In genomic region chr11:103656382-103656781, GRCh38 we compare ENCODE assay signal across 31 cellular contexts.
A peak's percentile ranks its signal among the peaks of the same experiment; 100 is the strongest.
DNase-seq lines count a peak whose midpoint lies in the region; ATAC-seq, FAIRE-seq and TF ChIP-seq lines count a peak whose summit lies in the region.
"Had no signal": no experiment of that assay in that cellular context is flagged by ENCODE, and none has a peak within 500 bp of the region (broad histone marks: within the 10 kb centered on the region; RNA-seq: fewer than 3 reads in every experiment).

No MANE protein-coding gene starts in this region.

- WGBS in K562 (ENCODE audit: insufficient coverage, low coverage, missing lambda C conversion rate) = 3% methylated on average over 3 of the region's 3 CpGs

- H3K27me3 ChIP-seq in K562 (ENCODE audit: control insufficient read depth in 2 of 2, insufficient read depth in 2 of 2, low read length in 2 of 2) (no peaks in the 10 kb centered on the region), uterus (no peaks in the 10 kb centered on the region)
- H3K27me3 ChIP-seq: BE2C; BLaER1; BLaER1 treated with 17β-estradiol and CSF1 and Interleukin-3, amounts not matched to agents 10 nM and 100 nM had no signal

- no peak overlapping the region for H3K9ac ChIP-seq in K562 (ENCODE audit: insufficient read depth in 1 of 2, low read depth in 2 of 2, low read length in 2 of 2)
- H3K9ac ChIP-seq: BLaER1; BLaER1 treated with 17β-estradiol and CSF1 and Interleukin-3, amounts not matched to agents 10 nM and 100 nM had no signal

- TF ChIP-seq EP300 in K562 (IDR thresholded peaks at IDR 0.05; ENCODE audit: low read length) = no peak

- no peak for TF ChIP-seq POLR2A in K562 (conservative IDR thresholded peaks at IDR 0.05)
- TF ChIP-seq POLR2A in uterus (IDR thresholded peaks at IDR 0.05) = no peak
- TF ChIP-seq POLR2A in GM12891 (IDR thresholded peaks at IDR 0.05; ENCODE audit: low read depth, low read length) = no peak

- no peak for TF ChIP-seq CTCF in HEK293 (tag by site-specific recombination; IDR thresholded peaks at IDR 0.05)
- TF ChIP-seq CTCF in K562 (IDR thresholded peaks at IDR 0.05 in 2 of 3, conservative IDR thresholded peaks at IDR 0.05 in 1 of 3; ENCODE audit: insufficient read depth in 2 of 3, low read depth in 1 of 3, low read length in 3 of 3) = no peak
- TF ChIP-seq CTCF in uterus (IDR thresholded peaks at IDR 0.05) = no peak

- POLR2A ChIA-PET in HEK293 (lab: Yijun Ruan, JAX) (no interaction called here), K562 (lab: Yijun Ruan, JAX) (no interaction called here)

- intact Hi-C loops in K562 (cut with micrococcal nuclease) = no loop called here
- intact Hi-C loops in uterus (cut with DNase I; ENCODE audit: low total_unique reads) = no loop called here

- CTCF ChIA-PET in HEK293 (lab: Yijun Ruan, JAX) = no interaction called here
- CTCF ChIA-PET in K562 (lab: Yijun Ruan, JAX; ENCODE audit: low intra/inter-chr PET ratio) = no interaction called here

- no TSS peak for BruUV-seq in K562 (replicated peaks; lab: Mats Ljungman, UMichigan)

- no peak for TF ChIP-seq RAD21 in K562 (CRISPR knock-in tag; conservative IDR thresholded peaks at IDR 0.05 in 1 of 2, IDR thresholded peaks at IDR 0.05 in 1 of 2)

- no peak for ATAC-seq in K562
- ATAC-seq: A549; CD8-positive, alpha-beta T cell had no signal

- H3K4me3 ChIP-seq in HEK293 (ENCODE audit: low read depth, low read length) (no peak overlapping the region), K562 (no peak overlapping the region), uterus (no peak overlapping the region)
- H3K4me3 ChIP-seq: A549; BLaER1; BLaER1 treated with 17β-estradiol and CSF1 and Interleukin-3, amounts not matched to agents 10 nM and 100 nM had no signal

- no peaks in the 10 kb centered on the region for H3K9me1 ChIP-seq in K562 (ENCODE audit: control insufficient read depth, insufficient read depth, low read length)

- DNase-seq in K562 (ENCODE audit: extremely low read depth in 1 of 4, low spot score in 3 of 4) = no peak
- DNase-seq in uterus = no peak
- no peak for DNase-seq in GM12891 (ENCODE audit: insufficient read length, low spot score)
- DNase-seq: 8988T; ACHN; AML-193; BE2C; C1 segment of cervical spinal cord; Caco-2; Calu3; CD4-positive, alpha-beta memory T cell; CD4-positive, alpha-beta T cell; CD4-positive, CD25-positive, alpha-beta regulatory T cell; CD8-positive, alpha-beta memory T cell; CD8-positive, alpha-beta T cell; COR-L47; DMS 273 treated with DMSO at 0.1 percent for 48 hours; DMS153; DMS53; DMS79; DMS79 treated with DMSO at 0.1 percent for 48 hours; DND-41; EL had no signal

- no peaks in the 10 kb centered on the region for H3K4me1 ChIP-seq in HEK293 (ENCODE audit: control insufficient read depth, insufficient read depth, low read length)
- H3K4me1 ChIP-seq in K562 (replicated peaks in 1 of 2; ENCODE audit: control insufficient read depth in 2 of 2, insufficient read depth in 2 of 2, low read length in 2 of 2) = no peaks in the 10 kb centered on the region
- H3K4me1 ChIP-seq in uterus = no peaks in the 10 kb centered on the region
- H3K4me1 ChIP-seq: A549, BE2C, Caco-2 had no signal

- H3K4me2 ChIP-seq in K562 (ENCODE audit: insufficient read depth, low read length) = no peak overlapping the region
- H3K4me2 ChIP-seq: A549; BLaER1; BLaER1 treated with 17β-estradiol and CSF1 and Interleukin-3, amounts not matched to agents 10 nM and 100 nM had no signal

- in situ Hi-C loops in K562 (cut with MboI) = no loop called here

- no peak overlapping the region for H3K27ac ChIP-seq in HEK293 (ENCODE audit: extremely low read depth, low read depth, low read length)
- H3K27ac ChIP-seq in K562 (ENCODE audit: extremely low read depth, low read depth, low read length) = no peak overlapping the region
- no peak overlapping the region for H3K27ac ChIP-seq in uterus
- H3K27ac ChIP-seq: 22Rv1; A549; BLaER1; BLaER1 treated with 17β-estradiol and CSF1 and Interleukin-3, amounts not matched to agents 10 nM and 100 nM; C4-2B had no signal

- H3K36me3 ChIP-seq in HEK293 (ENCODE audit: control insufficient read depth in 2 of 2, insufficient read depth in 1 of 2, low read length in 2 of 2) (no peaks in the 10 kb centered on the region), K562 (ENCODE audit: control insufficient read depth, insufficient read depth, low read length) (no peaks in the 10 kb centered on the region), uterus (no peaks in the 10 kb centered on the region)
- H3K36me3 ChIP-seq: BE2C; BLaER1; BLaER1 treated with 17β-estradiol and CSF1 and Interleukin-3, amounts not matched to agents 10 nM and 100 nM had no signal

- FAIRE-seq in K562 (lab: Jason Lieb, UNC) = no peak
- FAIRE-seq in GM12891 (lab: Jason Lieb, UNC) = no peak
- FAIRE-seq: A204.1, A549, D721Med had no signal

- no peaks in the 10 kb centered on the region for H3K79me2 ChIP-seq in K562 (ENCODE audit: control insufficient read depth, insufficient read depth, low read length)

- H3K9me3 ChIP-seq in HEK293 (ENCODE audit: control insufficient read depth, insufficient read depth, low read depth, low read length) = no peaks in the 10 kb centered on the region
- H3K9me3 ChIP-seq in K562 (replicated peaks; ENCODE audit: control insufficient read depth, insufficient read depth, low read depth, low read length) = no peaks in the 10 kb centered on the region
- no peaks in the 10 kb centered on the region for H3K9me3 ChIP-seq in uterus
- H3K9me3 ChIP-seq: BE2C had no signal

- H4K20me1 ChIP-seq in K562 (replicated peaks; ENCODE audit: control insufficient read depth, insufficient read depth, low read length) = no peaks in the 10 kb centered on the region
- H4K20me1 ChIP-seq: BLaER1; BLaER1 treated with 17β-estradiol and CSF1 and Interleukin-3, amounts not matched to agents 10 nM and 100 nM had no signal

- H2AFZ ChIP-seq in K562 (ENCODE audit: low read depth, low read length) = no peak overlapping the region

TF ChIP-seq in HEK293, 187 proteins besides CTCF, POLR2A, EP300 and RAD21:
- no peak for TF ChIP-seq ZNF19 (tag by site-specific recombination; IDR thresholded peaks at IDR 0.05; ENCODE audit: low read depth)
- peak; percentile 97 for TF ChIP-seq ZNF10 (tag by site-specific recombination; IDR thresholded peaks at IDR 0.05)

TF ChIP-seq in K562, 482 proteins besides CTCF, POLR2A, EP300 and RAD21:
- no peak for TF ChIP-seq ZBTB9 (CRISPR knock-in tag; IDR thresholded peaks at IDR 0.05)
- peak; percentile 96 for TF ChIP-seq ZNF134 (CRISPR knock-in tag; conservative IDR thresholded peaks at IDR 0.05)
- peak; percentile 17 for TF ChIP-seq RBM25 (IDR thresholded peaks at IDR 0.05; ENCODE audit: low read depth, low read length, severe bottlenecking)
- TF ChIP-seq ZBTB12 (CRISPR knock-in tag; IDR thresholded peaks at IDR 0.05) = no peak
- no peak for TF ChIP-seq MAZ (CRISPR knock-in tag; conservative IDR thresholded peaks at IDR 0.05 in 1 of 2, IDR thresholded peaks at IDR 0.05 in 1 of 2)
- no peak for TF ChIP-seq ZNF436 (CRISPR knock-in tag; IDR thresholded peaks at IDR 0.05)

TF ChIP-seq in GM12891, 5 proteins besides CTCF, POLR2A, EP300 and RAD21:
- TF ChIP-seq SPI1 (IDR thresholded peaks at IDR 0.05; ENCODE audit: low read depth, low read length) = no peak
- TF ChIP-seq PAX5 (IDR thresholded peaks at IDR 0.05; ENCODE audit: insufficient read depth, low read length, severe bottlenecking) = no peak
- no peak for TF ChIP-seq POLR2AphosphoS5 (IDR thresholded peaks at IDR 0.05; ENCODE audit: low read depth, low read length)
- no peak for TF ChIP-seq TAF1 (IDR thresholded peaks at IDR 0.05; ENCODE audit: low read depth, low read length)
- no peak for TF ChIP-seq POU2F2 (IDR thresholded peaks at IDR 0.05; ENCODE audit: low read depth, low read length)
